In genomic region chr5:128491291-128491690, GRCh38 we compare ENCODE assay signal across 17 cellular contexts. TPM values are rescaled to one million over a fixed set of nuclear protein-coding genes. Genes with fewer than 3 reads are reported as not detected.
DNase-seq lines count a peak whose midpoint lies in the region; ATAC-seq and TF ChIP-seq lines count a peak whose summit lies in the region.
"Had no signal": no experiment of that assay in that cellular context is flagged by ENCODE, and none has a peak within 500 bp of the region (broad histone marks: within the 10 kb centered on the region; RNA-seq: fewer than 3 reads in every experiment).

No MANE protein-coding gene starts in this region.

- no peaks in the 10 kb centered on the region for H3K36me3 Mint-ChIP-seq in activated CD8-positive, alpha-beta T cell treated with anti-CD3 and anti-CD28 coated beads for 36 hours (ENCODE audit: low read depth)
- no peaks in the 10 kb centered on the region for H3K36me3 Mint-ChIP-seq in activated CD4-positive, alpha-beta memory T cell treated with anti-CD3 and anti-CD28 coated beads, Interleukin-2, amount 10 ng/mL, durations not matched to agents 7 days and 5 days (ENCODE audit: low read depth)
- H3K36me3 Mint-ChIP-seq: activated naive CD8-positive, alpha-beta T cell had no signal

- ATAC-seq in SK-N-SH treated with all-trans-retinoic acid at 6 μM for 48 hours (no peak), HG02840 (IDR thresholded peaks at IDR 0.05; ENCODE audit: low FRiP score, unreplicated experiment) (no peak)
- ATAC-seq in activated CD8-positive, alpha-beta T cell treated with anti-CD3 and anti-CD28 coated beads for 36 hours: no peak

- CTCF ChIA-PET in activated CD8-positive, alpha-beta T cell treated with anti-CD3 and anti-CD28 coated beads for 36 hours (lab: Charles Lee): no interaction called here
- CTCF ChIA-PET in activated CD4-positive, alpha-beta memory T cell treated with anti-CD3 and anti-CD28 coated beads, Interleukin-2, amount 10 ng/mL, durations not matched to agents 7 days and 5 days (lab: Charles Lee): no interaction called here

- no peaks in the 10 kb centered on the region for H3K4me1 Mint-ChIP-seq in activated CD8-positive, alpha-beta T cell treated with anti-CD3 and anti-CD28 coated beads for 36 hours (ENCODE audit: low read depth)
- H3K4me1 Mint-ChIP-seq in activated CD4-positive, alpha-beta memory T cell treated with anti-CD3 and anti-CD28 coated beads, Interleukin-2, amount 10 ng/mL, durations not matched to agents 7 days and 5 days: no peaks in the 10 kb centered on the region
- H3K4me1 Mint-ChIP-seq: central memory CD8-positive, alpha-beta T cell had no signal

- POLR2A ChIA-PET in activated CD8-positive, alpha-beta T cell treated with anti-CD3 and anti-CD28 coated beads for 36 hours (lab: Charles Lee): no interaction called here
- POLR2A ChIA-PET in activated CD4-positive, alpha-beta memory T cell treated with anti-CD3 and anti-CD28 coated beads, Interleukin-2, amount 10 ng/mL, durations not matched to agents 7 days and 5 days (lab: Charles Lee): no interaction called here

- H3K27me3 Mint-ChIP-seq in activated CD8-positive, alpha-beta T cell treated with anti-CD3 and anti-CD28 coated beads for 36 hours: no peaks in the 10 kb centered on the region
- no peaks in the 10 kb centered on the region for H3K27me3 Mint-ChIP-seq in activated CD4-positive, alpha-beta memory T cell treated with anti-CD3 and anti-CD28 coated beads, Interleukin-2, amount 10 ng/mL, durations not matched to agents 7 days and 5 days
- H3K27me3 Mint-ChIP-seq: activated naive CD8-positive, alpha-beta T cell; central memory CD8-positive, alpha-beta T cell had no signal

- peak; percentile 3 for DNase-seq in COR-L47 (lab: John Stamatoyannopoulos, UW)
- DNase-seq in KBM-7: peak; percentile 44
- DNase-seq in amniotic epithelial cell (ENCODE audit: low read depth): peak; percentile 66
- peak; percentile 23 for DNase-seq in glomerular endothelial cell (ENCODE audit: extremely low read depth, low read depth, low spot score)
- no peak for DNase-seq in activated CD8-positive, alpha-beta T cell treated with anti-CD3 and anti-CD28 coated beads for 36 hours
- no peak for DNase-seq in activated CD4-positive, alpha-beta memory T cell treated with anti-CD3 and anti-CD28 coated beads, Interleukin-2, amount 10 ng/mL, durations not matched to agents 7 days and 5 days
- DNase-seq: activated CD4-positive, alpha-beta T cell treated with anti-CD3 and anti-CD28 coated beads, Interleukin-2, amount 50 U/mL, for 48 hours; activated T-cell treated with anti-CD3 and anti-CD28 coated beads, Interleukin-2, amount 50 U/mL, for 48 hours; glutamatergic neuron; mesenchymal stem cell; NCI-H1694; NCI-H446; retina had no signal

- in situ Hi-C loops in KBM-7 (cut with MboI; ENCODE audit: low pct_unique_long_range_greater_than_20kb, low sequenced_read_pairs): no loop called here

- no peak overlapping the region for H3K4me3 Mint-ChIP-seq in activated CD8-positive, alpha-beta T cell treated with anti-CD3 and anti-CD28 coated beads for 36 hours
- no peak overlapping the region for H3K4me3 Mint-ChIP-seq in activated CD4-positive, alpha-beta memory T cell treated with anti-CD3 and anti-CD28 coated beads, Interleukin-2, amount 10 ng/mL, durations not matched to agents 7 days and 5 days
- H3K4me3 Mint-ChIP-seq: activated naive CD8-positive, alpha-beta T cell; central memory CD8-positive, alpha-beta T cell had no signal

- no peak overlapping the region for H3K27ac Mint-ChIP-seq in activated CD8-positive, alpha-beta T cell treated with anti-CD3 and anti-CD28 coated beads for 36 hours
- H3K27ac Mint-ChIP-seq in activated CD4-positive, alpha-beta memory T cell treated with anti-CD3 and anti-CD28 coated beads, Interleukin-2, amount 10 ng/mL, durations not matched to agents 7 days and 5 days: no peak overlapping the region
- H3K27ac Mint-ChIP-seq: activated naive CD8-positive, alpha-beta T cell had no signal

- intact Hi-C loops in activated CD8-positive, alpha-beta T cell treated with anti-CD3 and anti-CD28 coated beads for 36 hours (cut with micrococcal nuclease): no loop called here

- peaks cover 9% of the 10 kb centered on the region for H3K9me3 Mint-ChIP-seq in activated CD8-positive, alpha-beta T cell treated with anti-CD3 and anti-CD28 coated beads for 36 hours
- no peaks in the 10 kb centered on the region for H3K9me3 Mint-ChIP-seq in activated CD4-positive, alpha-beta memory T cell treated with anti-CD3 and anti-CD28 coated beads, Interleukin-2, amount 10 ng/mL, durations not matched to agents 7 days and 5 days

- no peak for TF ChIP-seq CTCF in activated CD8-positive, alpha-beta T cell treated with anti-CD3 and anti-CD28 coated beads for 36 hours (IDR thresholded peaks at IDR 0.05)

TF ChIP-seq in SK-N-SH treated with all-trans-retinoic acid at 6 μM for 48 hours, 23 proteins besides CTCF, POLR2A, EP300 and RAD21 (continues in another document):
- TF ChIP-seq PPARA (CRISPR knock-in tag; IDR thresholded peaks at IDR 0.05; ENCODE audit: borderline replicate concordance): no peak
- no peak for TF ChIP-seq SNAI2 (CRISPR knock-in tag; IDR thresholded peaks at IDR 0.05)
- TF ChIP-seq ISL1 (CRISPR knock-in tag; IDR thresholded peaks at IDR 0.05): no peak
- TF ChIP-seq, protein P1, sequence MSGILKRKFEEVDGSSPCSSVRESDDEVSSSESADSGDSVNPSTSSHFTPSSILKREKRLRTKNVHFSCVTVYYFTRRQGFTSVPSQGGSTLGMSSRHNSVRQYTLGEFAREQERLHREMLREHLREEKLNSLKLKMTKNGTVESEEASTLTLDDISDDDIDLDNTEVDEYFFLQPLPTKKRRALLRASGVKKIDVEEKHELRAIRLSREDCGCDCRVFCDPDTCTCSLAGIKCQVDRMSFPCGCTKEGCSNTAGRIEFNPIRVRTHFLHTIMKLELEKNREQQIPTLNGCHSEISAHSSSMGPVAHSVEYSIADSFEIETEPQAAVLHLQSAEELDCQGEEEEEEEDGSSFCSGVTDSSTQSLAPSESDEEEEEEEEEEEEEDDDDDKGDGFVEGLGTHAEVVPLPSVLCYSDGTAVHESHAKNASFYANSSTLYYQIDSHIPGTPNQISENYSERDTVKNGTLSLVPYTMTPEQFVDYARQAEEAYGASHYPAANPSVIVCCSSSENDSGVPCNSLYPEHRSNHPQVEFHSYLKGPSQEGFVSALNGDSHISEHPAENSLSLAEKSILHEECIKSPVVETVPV (CRISPR knock-in tag; IDR thresholded peaks at IDR 0.05): no peak
- no peak for TF ChIP-seq ZNF565 (CRISPR knock-in tag; conservative IDR thresholded peaks at IDR 0.05; ENCODE audit: low read depth)
- TF ChIP-seq BACH2 (CRISPR knock-in tag; IDR thresholded peaks at IDR 0.05; ENCODE audit: borderline replicate concordance): no peak
- TF ChIP-seq ZNF8 (CRISPR knock-in tag; IDR thresholded peaks at IDR 0.05): no peak
- no peak for TF ChIP-seq ZC3H10 (CRISPR knock-in tag; IDR thresholded peaks at IDR 0.05)
- TF ChIP-seq PATZ1 (CRISPR knock-in tag; IDR thresholded peaks at IDR 0.05; ENCODE audit: borderline replicate concordance): no peak
- no peak for TF ChIP-seq ESRRG (CRISPR knock-in tag; IDR thresholded peaks at IDR 0.05)
- no peak for TF ChIP-seq GLIS3 (CRISPR knock-in tag; IDR thresholded peaks at IDR 0.05)
- no peak for TF ChIP-seq POU6F1 (CRISPR knock-in tag; IDR thresholded peaks at IDR 0.05; ENCODE audit: borderline replicate concordance, low read depth)
- TF ChIP-seq, protein P2, sequence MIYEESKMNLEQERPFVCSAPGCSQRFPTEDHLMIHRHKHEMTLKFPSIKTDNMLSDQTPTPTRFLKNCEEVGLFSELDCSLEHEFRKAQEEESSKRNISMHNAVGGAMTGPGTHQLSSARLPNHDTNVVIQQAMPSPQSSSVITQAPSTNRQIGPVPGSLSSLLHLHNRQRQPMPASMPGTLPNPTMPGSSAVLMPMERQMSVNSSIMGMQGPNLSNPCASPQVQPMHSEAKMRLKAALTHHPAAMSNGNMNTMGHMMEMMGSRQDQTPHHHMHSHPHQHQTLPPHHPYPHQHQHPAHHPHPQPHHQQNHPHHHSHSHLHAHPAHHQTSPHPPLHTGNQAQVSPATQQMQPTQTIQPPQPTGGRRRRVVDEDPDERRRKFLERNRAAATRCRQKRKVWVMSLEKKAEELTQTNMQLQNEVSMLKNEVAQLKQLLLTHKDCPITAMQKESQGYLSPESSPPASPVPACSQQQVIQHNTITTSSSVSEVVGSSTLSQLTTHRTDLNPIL (CRISPR knock-in tag; IDR thresholded peaks at IDR 0.05; ENCODE audit: low read depth): no peak
- TF ChIP-seq RARB (CRISPR knock-in tag; IDR thresholded peaks at IDR 0.05): no peak
- TF ChIP-seq ZFP3 (CRISPR knock-in tag; IDR thresholded peaks at IDR 0.05): no peak

RNA-seq across cellular contexts. Expression of gene FBN2, which starts 46.8 kb away (rescaled TPM):
- total RNA-seq in glomerular endothelial cell: 21.4 and 41.2 TPM in 2 replicates
- total RNA-seq in activated CD8-positive, alpha-beta T cell treated with anti-CD3 and anti-CD28 coated beads for 36 hours: not detected
- not detected for total RNA-seq in activated CD4-positive, alpha-beta memory T cell treated with anti-CD3 and anti-CD28 coated beads, Interleukin-2, amount 10 ng/mL, durations not matched to agents 7 days and 5 days

Comparison
In these comparisons a context has a peak if more than half of its experiments do, and no peak if none do; other contexts are left out.
1. DNase-seq: peak in COR-L47 (single experiment), KBM-7 (single experiment), amniotic epithelial cell (single experiment) and glomerular endothelial cell (single experiment); none in activated CD8-positive, alpha-beta T cell treated with anti-CD3 and anti-CD28 coated beads for 36 hours (single experiment) and activated CD4-positive, alpha-beta memory T cell treated with anti-CD3 and anti-CD28 coated beads, Interleukin-2, amount 10 ng/mL, durations not matched to agents 7 days and 5 days (single experiment).
2. RNA of gene FBN2, which starts 46.8 kb away (total RNA-seq): 21.4 to 41.2 TPM in glomerular endothelial cell; not detected in activated CD8-positive, alpha-beta T cell treated with anti-CD3 and anti-CD28 coated beads for 36 hours and not detected in activated CD4-positive, alpha-beta memory T cell treated with anti-CD3 and anti-CD28 coated beads, Interleukin-2, amount 10 ng/mL, durations not matched to agents 7 days and 5 days; every median in the first group is over 10 times any median in the second.